ENCODE assay signal across 11 cellular contexts in genomic region chr3:157077565-157077991, GRCh38.
DNase-seq lines count a peak whose midpoint lies in the region; ATAC-seq and TF ChIP-seq lines count a peak whose summit lies in the region.
"Had no signal": no experiment of that assay in that cellular context is flagged by ENCODE, and none has a peak within 500 bp of the region (broad histone marks: within the 10 kb centered on the region; RNA-seq: fewer than 3 reads in every experiment).

No MANE protein-coding gene starts in this region.

- no peaks in the 10 kb centered on the region for H3K9me3 Mint-ChIP-seq in Caco-2 (ENCODE audit: unreplicated experiment)
- H3K9me3 Mint-ChIP-seq: activated T-cell treated with anti-CD3 and anti-CD28 coated beads, Interleukin-2, amount 50 U/mL, for 24 hours had no signal

- DNase-seq in GM04503 (ENCODE audit: low read depth) (peak; percentile 93), SHP77 treated with DMSO at 0.1 percent for 48 hours (lab: John Stamatoyannopoulos, UW) (peak; percentile 16), heart left ventricle (no peak), lower lobe of right lung (no peak), uterus (no peak), Caco-2 (no peak)
- DNase-seq: activated T-cell treated with anti-CD3 and anti-CD28 coated beads, Interleukin-2, amount 50 U/mL, for 24 hours; NCI-H2171 treated with DMSO at 0.1 percent for 48 hours had no signal

- H3K4me1 Mint-ChIP-seq in Caco-2 (ENCODE audit: low read depth, unreplicated experiment), result peaks cover 11% of the 10 kb centered on the region

- H3K4me3 Mint-ChIP-seq in Caco-2 (ENCODE audit: unreplicated experiment), result no peak overlapping the region
- H3K4me3 Mint-ChIP-seq: activated T-cell treated with anti-CD3 and anti-CD28 coated beads, Interleukin-2, amount 50 U/mL, for 24 hours had no signal

- no peak for TF ChIP-seq POLR2A in heart left ventricle (IDR thresholded peaks at IDR 0.05)
- no peak for TF ChIP-seq POLR2A in uterus (IDR thresholded peaks at IDR 0.05)

- H3K36me3 ChIP-seq in heart left ventricle, result no peaks in the 10 kb centered on the region
- H3K36me3 ChIP-seq in skeletal muscle satellite cell (ENCODE audit: insufficient read depth, low read length), result no peaks in the 10 kb centered on the region
- no peaks in the 10 kb centered on the region for H3K36me3 ChIP-seq in lower lobe of right lung
- no peaks in the 10 kb centered on the region for H3K36me3 ChIP-seq in uterus
- no peaks in the 10 kb centered on the region for H3K36me3 ChIP-seq in Caco-2 (ENCODE audit: control insufficient read depth, insufficient read depth, low read length)
- H3K36me3 ChIP-seq: neutrophil had no signal

- CTCF ChIA-PET in Caco-2 (lab: Charles Lee), result no interaction called here

- peak overlapping the region; percentile 32 for H3K4me2 ChIP-seq in skeletal muscle satellite cell (ENCODE audit: low read length)

- no peaks in the 10 kb centered on the region for H3K36me3 Mint-ChIP-seq in Caco-2 (ENCODE audit: insufficient read depth, unreplicated experiment)

- H3K4me1 ChIP-seq in heart left ventricle (peaks cover 0 to 31% (median 10%) of the 10 kb centered on the region in 12 donors), skeletal muscle satellite cell (ENCODE audit: control insufficient read depth, insufficient read depth, low read length) (peaks cover 61% of the 10 kb centered on the region), lower lobe of right lung (peaks cover 8% of the 10 kb centered on the region), uterus (no peaks in the 10 kb centered on the region), Caco-2 (peaks cover 9% of the 10 kb centered on the region)

- BruUV-seq in Caco-2 (replicated peaks; lab: Mats Ljungman, UMichigan), result no TSS peak

- H3K4me3 ChIP-seq in heart left ventricle (no peak overlapping the region), skeletal muscle satellite cell (ENCODE audit: low read length) (peak overlapping the region; percentile 29), lower lobe of right lung (no peak overlapping the region), uterus (no peak overlapping the region), Caco-2 (ENCODE audit: low read depth, low read length) (no peak overlapping the region)

- H3K27ac ChIP-seq in heart left ventricle (peak overlapping the region in 5 of 12 donors; percentile 31 to 69 (median 35)), lower lobe of right lung (no peak overlapping the region), uterus (peak overlapping the region in 1 of 2 donors; percentile 83)
- H3K27ac ChIP-seq: neutrophil had no signal

- WGBS in heart left ventricle, 4 donors, result 37 to 64% (median 61%) methylated on average over 4 of the region's 4 CpGs

- intact Hi-C loops in heart left ventricle (cut with DNase I), result loop anchor here in 2 of 10 donors (5.0 to 10.0 kb wide), 2 partner anchors 243 to 315 kb away; no protein-coding TSS in a partner anchor
- intact Hi-C loops in lower lobe of right lung (cut with DNase I), result no loop called here
- intact Hi-C loops in uterus (cut with DNase I; ENCODE audit: low total_unique reads), result no loop called here
- intact Hi-C loops in Caco-2 (cut with micrococcal nuclease; ENCODE audit: unreplicated experiment), result loop anchor here (2.0 kb wide), 1 partner anchor 19 kb away; no protein-coding TSS in a partner anchor

- POLR2A ChIA-PET in Caco-2 (lab: Charles Lee), result no interaction called here

- H3K27me3 Mint-ChIP-seq in Caco-2 (ENCODE audit: insufficient read depth, unreplicated experiment), result no peaks in the 10 kb centered on the region
- H3K27me3 Mint-ChIP-seq: activated T-cell treated with anti-CD3 and anti-CD28 coated beads, Interleukin-2, amount 50 U/mL, for 24 hours had no signal

- TF ChIP-seq CTCF in heart left ventricle (IDR thresholded peaks at IDR 0.05) (peak in 4 of 12 donors; percentile 24 to 39 (median 38)), lower lobe of right lung (IDR thresholded peaks at IDR 0.05) (no peak), uterus (IDR thresholded peaks at IDR 0.05) (peak in 2 of 4 experiments; percentile 3 to 29), Caco-2 (IDR thresholded peaks at IDR 0.05; ENCODE audit: insufficient read depth in 1 of 2, low read depth in 1 of 2, low read length in 1 of 2, severe bottlenecking in 1 of 2, unreplicated experiment in 1 of 2) (no peak)

- peak in 3 of 4 donors; percentile 28 to 55 (median 54) for ATAC-seq in heart left ventricle
- ATAC-seq in lower lobe of right lung, result no peak
- no peak for ATAC-seq in GM19463 (IDR thresholded peaks at IDR 0.05; ENCODE audit: unreplicated experiment)

- no peak overlapping the region for H3K27ac Mint-ChIP-seq in Caco-2 (ENCODE audit: unreplicated experiment)
- H3K27ac Mint-ChIP-seq: activated T-cell treated with anti-CD3 and anti-CD28 coated beads, Interleukin-2, amount 50 U/mL, for 24 hours had no signal

- H3K9me3 ChIP-seq in heart left ventricle (no peaks in the 10 kb centered on the region), skeletal muscle satellite cell (replicated peaks; ENCODE audit: low read length) (no peaks in the 10 kb centered on the region), lower lobe of right lung (no peaks in the 10 kb centered on the region), uterus (no peaks in the 10 kb centered on the region), Caco-2 (no peaks in the 10 kb centered on the region)
- H3K9me3 ChIP-seq: neutrophil had no signal

- H3K27me3 ChIP-seq in heart left ventricle (no peaks in the 10 kb centered on the region), skeletal muscle satellite cell (ENCODE audit: control insufficient read depth, insufficient read depth, low read length) (no peaks in the 10 kb centered on the region), lower lobe of right lung (ENCODE audit: low read depth) (no peaks in the 10 kb centered on the region), uterus (no peaks in the 10 kb centered on the region), Caco-2 (replicated peaks; ENCODE audit: control insufficient read depth, insufficient read depth, low read length) (no peaks in the 10 kb centered on the region)

- peak overlapping the region; percentile 70 for H3K9ac ChIP-seq in skeletal muscle satellite cell (ENCODE audit: low read depth, low read length)

Comparison
In these comparisons a context has a peak if more than half of its experiments do, and no peak if none do; other contexts are left out.
1. DNase-seq: peak in GM04503 (single experiment) and SHP77 treated with DMSO at 0.1 percent for 48 hours (single experiment); none in heart left ventricle (0 of 5), lower lobe of right lung (single experiment), uterus (0 of 2) and Caco-2 (0 of 2).
2. ATAC-seq: peak in heart left ventricle (3 of 4); none in lower lobe of right lung (0 of 2) and GM19463 (single experiment).